1 cellular context compared by ENCODE assay signal in the genomic region with DNA sequence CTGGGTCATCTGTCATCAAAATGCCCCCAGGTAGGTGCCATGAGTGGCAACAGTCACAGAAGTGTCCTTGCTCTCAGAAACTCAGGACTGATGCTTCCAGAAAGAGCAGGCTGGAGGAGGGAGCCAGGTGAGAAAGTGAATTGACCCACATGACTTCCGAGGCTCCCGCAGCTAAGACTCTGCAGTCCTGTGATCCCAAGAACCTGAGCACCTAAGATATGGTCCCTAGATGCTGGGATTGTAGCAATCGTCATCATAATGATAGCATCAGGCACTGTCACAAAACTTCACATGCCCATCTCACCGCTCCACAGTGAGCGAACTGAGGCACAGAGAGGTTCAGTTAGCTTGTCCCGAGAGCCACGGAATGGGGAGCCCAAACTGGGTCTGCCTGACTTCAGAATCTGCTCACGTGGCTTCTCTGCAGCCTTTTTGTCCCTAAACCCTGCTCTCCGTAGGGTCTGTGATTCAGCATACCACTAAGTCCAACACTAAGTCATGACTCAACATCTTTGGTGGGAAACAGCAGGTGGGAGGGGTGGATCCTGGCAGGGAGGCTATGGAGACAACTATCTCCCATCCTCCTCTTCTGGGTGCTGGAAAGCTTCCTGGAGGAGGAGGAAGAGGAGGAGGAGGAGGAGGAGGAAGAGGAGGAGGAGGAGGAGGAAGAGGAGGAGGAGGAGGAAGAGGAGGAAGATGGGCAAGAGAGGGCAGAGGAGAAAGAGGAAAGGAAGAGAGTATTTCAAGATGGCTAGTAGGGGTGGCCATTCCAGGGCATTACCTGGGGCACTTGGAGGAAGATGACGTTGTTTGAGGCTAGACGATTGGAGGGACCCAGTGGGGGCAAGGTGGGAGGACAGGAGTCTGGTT.
TF ChIP-seq lines count a peak whose summit lies in the region.

No MANE protein-coding gene starts in this region.

TF ChIP-seq in SK-N-SH, 30 proteins besides CTCF, POLR2A, EP300 and RAD21 (continued from another document):
- TF ChIP-seq, protein P1, sequence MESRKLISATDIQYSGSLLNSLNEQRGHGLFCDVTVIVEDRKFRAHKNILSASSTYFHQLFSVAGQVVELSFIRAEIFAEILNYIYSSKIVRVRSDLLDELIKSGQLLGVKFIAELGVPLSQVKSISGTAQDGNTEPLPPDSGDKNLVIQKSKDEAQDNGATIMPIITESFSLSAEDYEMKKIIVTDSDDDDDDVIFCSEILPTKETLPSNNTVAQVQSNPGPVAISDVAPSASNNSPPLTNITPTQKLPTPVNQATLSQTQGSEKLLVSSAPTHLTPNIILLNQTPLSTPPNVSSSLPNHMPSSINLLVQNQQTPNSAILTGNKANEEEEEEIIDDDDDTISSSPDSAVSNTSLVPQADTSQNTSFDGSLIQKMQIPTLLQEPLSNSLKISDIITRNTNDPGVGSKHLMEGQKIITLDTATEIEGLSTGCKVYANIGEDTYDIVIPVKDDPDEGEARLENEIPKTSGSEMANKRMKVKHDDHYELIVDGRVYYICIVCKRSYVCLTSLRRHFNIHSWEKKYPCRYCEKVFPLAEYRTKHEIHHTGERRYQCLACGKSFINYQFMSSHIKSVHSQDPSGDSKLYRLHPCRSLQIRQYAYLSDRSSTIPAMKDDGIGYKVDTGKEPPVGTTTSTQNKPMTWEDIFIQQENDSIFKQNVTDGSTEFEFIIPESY (IDR thresholded peaks at IDR 0.05; ENCODE audit: borderline replicate concordance, low read depth), result no peak
- TF ChIP-seq SMC3 (IDR thresholded peaks at IDR 0.05; ENCODE audit: low read depth, low read length), result no peak
- TF ChIP-seq NRF1 (IDR thresholded peaks at IDR 0.05; ENCODE audit: low read depth, low read length), result no peak
- TF ChIP-seq, protein P2, sequence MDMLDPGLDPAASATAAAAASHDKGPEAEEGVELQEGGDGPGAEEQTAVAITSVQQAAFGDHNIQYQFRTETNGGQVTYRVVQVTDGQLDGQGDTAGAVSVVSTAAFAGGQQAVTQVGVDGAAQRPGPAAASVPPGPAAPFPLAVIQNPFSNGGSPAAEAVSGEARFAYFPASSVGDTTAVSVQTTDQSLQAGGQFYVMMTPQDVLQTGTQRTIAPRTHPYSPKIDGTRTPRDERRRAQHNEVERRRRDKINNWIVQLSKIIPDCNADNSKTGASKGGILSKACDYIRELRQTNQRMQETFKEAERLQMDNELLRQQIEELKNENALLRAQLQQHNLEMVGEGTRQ (IDR thresholded peaks at IDR 0.05; ENCODE audit: borderline replicate concordance, low read depth, low read length), result no peak
- TF ChIP-seq, protein P3, sequence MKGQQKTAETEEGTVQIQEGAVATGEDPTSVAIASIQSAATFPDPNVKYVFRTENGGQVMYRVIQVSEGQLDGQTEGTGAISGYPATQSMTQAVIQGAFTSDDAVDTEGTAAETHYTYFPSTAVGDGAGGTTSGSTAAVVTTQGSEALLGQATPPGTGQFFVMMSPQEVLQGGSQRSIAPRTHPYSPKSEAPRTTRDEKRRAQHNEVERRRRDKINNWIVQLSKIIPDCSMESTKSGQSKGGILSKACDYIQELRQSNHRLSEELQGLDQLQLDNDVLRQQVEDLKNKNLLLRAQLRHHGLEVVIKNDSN (IDR thresholded peaks at IDR 0.05; ENCODE audit: borderline replicate concordance, low read depth), result peak; percentile 26; the same call in 1 of the 2 replicates
- TF ChIP-seq FOSL2 (IDR thresholded peaks at IDR 0.05; ENCODE audit: borderline replicate concordance, low read depth), result peak; percentile 71; the same call in 1 of the 2 replicates
- TF ChIP-seq GABPA (IDR thresholded peaks at IDR 0.05; ENCODE audit: low read depth), result no peak
- TF ChIP-seq, protein P4, sequence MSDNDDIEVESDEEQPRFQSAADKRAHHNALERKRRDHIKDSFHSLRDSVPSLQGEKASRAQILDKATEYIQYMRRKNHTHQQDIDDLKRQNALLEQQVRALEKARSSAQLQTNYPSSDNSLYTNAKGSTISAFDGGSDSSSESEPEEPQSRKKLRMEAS (IDR thresholded peaks at IDR 0.05; ENCODE audit: low read depth), result peak; percentile 43; the same call in 1 of the 2 replicates
